ENCODE assay signal across 8 cellular contexts in genomic region chr5:175534070-175534932, GRCh38. TPM values are rescaled to one million over a fixed set of nuclear protein-coding genes. Genes with fewer than 3 reads are reported as not detected.
DNase-seq lines count a peak whose midpoint lies in the region; ATAC-seq and TF ChIP-seq lines count a peak whose summit lies in the region.

No MANE protein-coding gene starts in this region.

- no peak overlapping the region for H3K27ac ChIP-seq in RWPE2 (ENCODE audit: poor library complexity, severe bottlenecking)
- H3K27ac ChIP-seq in neutrophil = no peak overlapping the region
- peak overlapping the region; percentile 5 for H3K27ac ChIP-seq in substantia nigra (ENCODE audit: low read depth, low read length, poor library complexity, severe bottlenecking)

- peak; percentile 84 for DNase-seq in ELR (ENCODE audit: low read depth)
- peak; percentile 91 for DNase-seq in H4 (ENCODE audit: low spot score)
- peak; percentile 32 for DNase-seq in LNCaP clone FGC (ENCODE audit: low read depth)
- peak; percentile 84 for DNase-seq in RWPE2 (ENCODE audit: low spot score)
- DNase-seq in activated T-helper 2 cell treated with anti-CD3 and anti-CD28 coated beads, Interferon-gamma antibody, Interleukin-2, Interleukin-4, amounts not matched to agents 10 μg/mL and 5 μg/mL and 100 μg/mL, durations not matched to agents 14 hours and 24 hours and 36 hours (ENCODE audit: low spot score) = peak; percentile 79
- DNase-seq in fibroblast of the conjunctiva (ENCODE audit: low read depth) = peak; percentile 57
- DNase-seq in substantia nigra (lab: John Stamatoyannopoulos, UW) = peak in 48 of 49 donors; percentile 9 to 85 (median 61)

- H3K27ac Mint-ChIP-seq in activated T-helper 2 cell treated with anti-CD3 and anti-CD28 coated beads, Interferon-gamma antibody, Interleukin-2, Interleukin-4, amounts not matched to agents 10 μg/mL and 5 μg/mL and 100 μg/mL, durations not matched to agents 14 hours and 24 hours and 36 hours = no peak overlapping the region

- peaks cover 48% of the 10 kb centered on the region for H3K4me1 Mint-ChIP-seq in activated T-helper 2 cell treated with anti-CD3 and anti-CD28 coated beads, Interferon-gamma antibody, Interleukin-2, Interleukin-4, amounts not matched to agents 10 μg/mL and 5 μg/mL and 100 μg/mL, durations not matched to agents 14 hours and 24 hours and 36 hours (ENCODE audit: low read depth)

- H3K9me3 ChIP-seq in RWPE2 (ENCODE audit: severe bottlenecking) = no peaks in the 10 kb centered on the region
- no peaks in the 10 kb centered on the region for H3K9me3 ChIP-seq in neutrophil

- H3K27me3 ChIP-seq in RWPE2 (ENCODE audit: insufficient read depth, poor library complexity, severe bottlenecking) = no peaks in the 10 kb centered on the region
- no peaks in the 10 kb centered on the region for H3K27me3 ChIP-seq in neutrophil

- H3K36me3 Mint-ChIP-seq in activated T-helper 2 cell treated with anti-CD3 and anti-CD28 coated beads, Interferon-gamma antibody, Interleukin-2, Interleukin-4, amounts not matched to agents 10 μg/mL and 5 μg/mL and 100 μg/mL, durations not matched to agents 14 hours and 24 hours and 36 hours (ENCODE audit: low read depth) = peaks cover 38% of the 10 kb centered on the region

- H3K4me3 Mint-ChIP-seq in activated T-helper 2 cell treated with anti-CD3 and anti-CD28 coated beads, Interferon-gamma antibody, Interleukin-2, Interleukin-4, amounts not matched to agents 10 μg/mL and 5 μg/mL and 100 μg/mL, durations not matched to agents 14 hours and 24 hours and 36 hours (ENCODE audit: low read depth) = peak overlapping the region; percentile 45

- TF ChIP-seq CTCF in LNCaP clone FGC (IDR thresholded peaks at IDR 0.05; ENCODE audit: control insufficient read depth, extremely low read depth, insufficient read depth) (peak; percentile 100), RWPE2 (IDR thresholded peaks at IDR 0.05; ENCODE audit: poor library complexity, severe bottlenecking) (peak; percentile 99), neutrophil (IDR thresholded peaks at IDR 0.05) (peak; percentile 100)

- H3K27me3 Mint-ChIP-seq in activated T-helper 2 cell treated with anti-CD3 and anti-CD28 coated beads, Interferon-gamma antibody, Interleukin-2, Interleukin-4, amounts not matched to agents 10 μg/mL and 5 μg/mL and 100 μg/mL, durations not matched to agents 14 hours and 24 hours and 36 hours (ENCODE audit: low read depth) = no peaks in the 10 kb centered on the region

- no peaks in the 10 kb centered on the region for H3K9me3 Mint-ChIP-seq in activated T-helper 2 cell treated with anti-CD3 and anti-CD28 coated beads, Interferon-gamma antibody, Interleukin-2, Interleukin-4, amounts not matched to agents 10 μg/mL and 5 μg/mL and 100 μg/mL, durations not matched to agents 14 hours and 24 hours and 36 hours

- no peaks in the 10 kb centered on the region; the same call in 1 of the 2 replicates for H3K36me3 ChIP-seq in RWPE2 (ENCODE audit: low read depth)
- H3K36me3 ChIP-seq in neutrophil = peaks cover 20% of the 10 kb centered on the region

- H3K4me1 ChIP-seq in RWPE2 (ENCODE audit: insufficient read depth, poor library complexity, severe bottlenecking) (no peaks in the 10 kb centered on the region), neutrophil (ENCODE audit: control insufficient read depth in 1 of 2, insufficient read depth in 1 of 2, low read depth in 1 of 2, low read length in 1 of 2) (peaks cover 5 to 9% of the 10 kb centered on the region in 2 experiments)

- intact Hi-C loops in activated T-helper 2 cell treated with anti-CD3 and anti-CD28 coated beads, Interferon-gamma antibody, Interleukin-2, Interleukin-4, amounts not matched to agents 10 μg/mL and 5 μg/mL and 100 μg/mL, durations not matched to agents 14 hours and 24 hours and 36 hours (cut with micrococcal nuclease) = loop anchor here (1.0 to 2.0 kb wide), 3 partner anchors 34 to 184 kb away; no protein-coding TSS in a partner anchor

- H3K4me3 ChIP-seq in LNCaP clone FGC (ENCODE audit: low read depth, low read length) (no peak overlapping the region), RWPE2 (ENCODE audit: severe bottlenecking) (no peak overlapping the region), neutrophil (ENCODE audit: low read depth in 1 of 2, low read length in 1 of 2) (no peak overlapping the region)

- ATAC-seq in RWPE2 (ENCODE audit: low read depth) = peak; percentile 96

RNA-seq across cellular contexts. Expression of gene SFXN1, which starts 55.9 kb away (rescaled TPM):
- 304 and 322 TPM in 2 replicates for total RNA-seq in H4 (2014; rRNA removed; shearing (Covaris generic))
- total RNA-seq in activated T-helper 2 cell treated with anti-CD3 and anti-CD28 coated beads, Interferon-gamma antibody, Interleukin-2, Interleukin-4, amounts not matched to agents 10 μg/mL and 5 μg/mL and 100 μg/mL, durations not matched to agents 14 hours and 24 hours and 36 hours = 318 and 326 TPM in 2 replicates

Comparison
In these comparisons a context has a peak if more than half of its experiments do, and no peak if none do; other contexts are left out.
1. DNase-seq: peak in every context shown above with its lines; median percentile 91 in H4; 84 in ELR; 84 in RWPE2; 79 in activated T-helper 2 cell treated with anti-CD3 and anti-CD28 coated beads, Interferon-gamma antibody, Interleukin-2, Interleukin-4, amounts not matched to agents 10 μg/mL and 5 μg/mL and 100 μg/mL, durations not matched to agents 14 hours and 24 hours and 36 hours; 61 in substantia nigra; 57 in fibroblast of the conjunctiva; 32 in LNCaP clone FGC.